Comparison of ENCODE assay signal across 15 cellular contexts in the genomic region with DNA sequence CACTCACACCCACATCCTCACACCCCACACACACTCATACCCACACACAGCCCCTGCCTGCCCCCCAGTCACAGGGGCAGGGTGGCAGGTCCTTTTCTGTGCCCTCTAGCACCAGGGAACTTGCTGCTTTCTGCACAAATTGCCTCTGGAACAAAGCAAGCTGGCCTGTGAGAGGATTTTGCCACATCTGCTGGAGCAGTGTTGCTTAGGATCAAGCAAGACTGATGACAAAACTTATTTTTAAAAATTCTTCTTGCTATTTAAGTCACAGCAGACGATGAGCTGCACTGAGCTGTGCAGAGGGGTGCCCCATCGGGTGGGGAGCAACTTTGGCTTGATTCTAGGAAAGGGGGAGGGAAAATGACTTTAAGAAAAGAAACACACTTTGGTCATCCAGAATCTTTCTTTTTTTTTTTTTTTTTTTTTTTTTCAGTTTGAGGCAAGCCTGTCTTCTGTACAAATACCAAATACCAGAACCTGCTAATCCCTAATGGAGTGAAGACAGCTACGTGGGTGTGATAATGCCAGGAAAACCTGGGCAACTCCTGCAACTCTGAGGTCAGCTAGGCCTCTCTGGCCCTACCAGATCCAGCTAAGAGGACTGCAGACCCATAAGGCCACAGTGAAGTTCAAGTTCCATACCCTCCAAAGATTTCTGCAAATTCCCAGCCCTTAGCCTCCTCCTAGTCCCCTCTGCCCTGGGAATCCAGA.
A peak's percentile ranks its signal among the peaks of the same experiment; 100 is the strongest.
DNase-seq lines count a peak whose midpoint lies in the region; ATAC-seq and TF ChIP-seq lines count a peak whose summit lies in the region.
"Had no signal": no experiment of that assay in that cellular context is flagged by ENCODE, and none has a peak within 500 bp of the region (broad histone marks: within the 10 kb centered on the region; RNA-seq: fewer than 3 reads in every experiment).

No MANE protein-coding gene starts in this region.

- DNase-seq in OCI-LY7 (ENCODE audit: low spot score) (no peak), ecto neural progenitor cell (ENCODE audit: low spot score) (peak; percentile 21), trophoblast cell (no peak), MG63 (no peak)
- no peak for DNase-seq in activated CD4-positive, alpha-beta T cell treated with anti-CD3 and anti-CD28 coated beads, Interleukin-2, amount 50 U/mL, for 4 hours
- DNase-seq: BE2C; CD4-positive, alpha-beta memory T cell; DMS79; EL; H9 had no signal

- H3K9me3 ChIP-seq in DOHH2 (ENCODE audit: control insufficient read depth, insufficient read depth, low read length) (no peaks in the 10 kb centered on the region), OCI-LY7 (ENCODE audit: low read length) (no peaks in the 10 kb centered on the region), trophoblast cell (ENCODE audit: insufficient read depth, low read depth, low read length) (no peaks in the 10 kb centered on the region), MG63 (no peaks in the 10 kb centered on the region)
- H3K9me3 ChIP-seq: A549, BE2C had no signal

- peaks cover 76% of the 10 kb centered on the region for H3K4me1 ChIP-seq in DOHH2 (ENCODE audit: control insufficient read depth, low read length)
- peaks cover 33% of the 10 kb centered on the region for H3K4me1 ChIP-seq in OCI-LY7 (ENCODE audit: insufficient read depth, low read length, poor library complexity, severe bottlenecking)
- no peaks in the 10 kb centered on the region for H3K4me1 ChIP-seq in trophoblast cell (ENCODE audit: control insufficient read depth in 1 of 2, insufficient read depth in 2 of 2, low read length in 2 of 2)
- H3K4me1 ChIP-seq: BE2C had no signal

- H3K18ac ChIP-seq in trophoblast cell (ENCODE audit: low read length), result no peak overlapping the region

- H2BK120ac ChIP-seq in trophoblast cell (ENCODE audit: insufficient read depth, low read length, poor library complexity), result no peak overlapping the region

- intact Hi-C loops in OCI-LY7 (cut with micrococcal nuclease; ENCODE audit: unreplicated experiment), result no loop called here

- peak overlapping the region; percentile 8 for H3K9ac ChIP-seq in trophoblast cell (ENCODE audit: low read length)

- H4K20me1 ChIP-seq in DOHH2 (ENCODE audit: control insufficient read depth, insufficient read depth, low read depth, low read length) (no peaks in the 10 kb centered on the region), OCI-LY7 (ENCODE audit: insufficient read depth, low read length) (no peaks in the 10 kb centered on the region)

- H3K79me2 ChIP-seq in DOHH2 (ENCODE audit: control insufficient read depth, low read length) (no peaks in the 10 kb centered on the region), OCI-LY7 (ENCODE audit: insufficient read depth, low read depth, low read length) (no peaks in the 10 kb centered on the region), trophoblast cell (ENCODE audit: control insufficient read depth, insufficient read depth, low read length, poor library complexity) (no peaks in the 10 kb centered on the region)

- H2BK12ac ChIP-seq in trophoblast cell (ENCODE audit: low read length), result no peak overlapping the region

- no peak overlapping the region for H4K91ac ChIP-seq in trophoblast cell (ENCODE audit: low read depth, low read length)

- TF ChIP-seq CTCF in DOHH2 (IDR thresholded peaks at IDR 0.05; ENCODE audit: low read depth, low read length, poor library complexity, severe bottlenecking) (no peak), OCI-LY7 (conservative IDR thresholded peaks at IDR 0.05; ENCODE audit: low read length) (no peak)

- H3K14ac ChIP-seq in trophoblast cell (ENCODE audit: low read length), result no peak overlapping the region

- H3K4ac ChIP-seq in trophoblast cell (ENCODE audit: low read depth, low read length), result no peak overlapping the region

- no peak overlapping the region for H2AK5ac ChIP-seq in trophoblast cell (ENCODE audit: low read length)

- H3K4me3 ChIP-seq in DOHH2 (ENCODE audit: low read length) (0 out of 2 replicates have a peak overlapping the region, but pooled peaks have one; percentile 17), OCI-LY7 (ENCODE audit: low read depth, low read length, poor library complexity, severe bottlenecking) (no peak overlapping the region), trophoblast cell (ENCODE audit: low read depth, low read length) (no peak overlapping the region), MG63 (no peak overlapping the region)
- H3K4me3 ChIP-seq: A549, GM23338 had no signal

- H3K27ac ChIP-seq in DOHH2 (ENCODE audit: low read depth, low read length) (0 out of 2 replicates have a peak overlapping the region, but pooled peaks have one; percentile 10), OCI-LY7 (ENCODE audit: low read depth, low read length, poor library complexity, severe bottlenecking) (no peak overlapping the region), trophoblast cell (ENCODE audit: low read depth, low read length) (no peak overlapping the region)

- H3K23ac ChIP-seq in trophoblast cell (ENCODE audit: low read length), result no peak overlapping the region

- no peak overlapping the region for H2BK5ac ChIP-seq in trophoblast cell (ENCODE audit: low read depth, low read length, poor library complexity)

- ATAC-seq in HG02588 (IDR thresholded peaks at IDR 0.05; ENCODE audit: unreplicated experiment), result no peak
- ATAC-seq: A549, GM23338, HepG2 had no signal

- H4K8ac ChIP-seq in trophoblast cell (ENCODE audit: low read depth, low read length), result no peak overlapping the region

- no peaks in the 10 kb centered on the region for H3K36me3 ChIP-seq in DOHH2 (ENCODE audit: control insufficient read depth, low read length)
- no peaks in the 10 kb centered on the region for H3K36me3 ChIP-seq in OCI-LY7 (ENCODE audit: insufficient read depth, low read length)
- H3K36me3 ChIP-seq in trophoblast cell (ENCODE audit: control insufficient read depth in 1 of 2, insufficient read depth in 2 of 2, low read length in 2 of 2), result no peaks in the 10 kb centered on the region
- H3K36me3 ChIP-seq in MG63, result no peaks in the 10 kb centered on the region
- H3K36me3 ChIP-seq: BE2C had no signal

- H3K79me1 ChIP-seq in trophoblast cell (ENCODE audit: low read length), result no peaks in the 10 kb centered on the region

- H3K9me2 ChIP-seq in DOHH2 (replicated peaks; ENCODE audit: control insufficient read depth, low read length) (no peaks in the 10 kb centered on the region), OCI-LY7 (ENCODE audit: insufficient read depth, low read length) (no peaks in the 10 kb centered on the region)

- peak overlapping the region; percentile 61 for H3K4me2 ChIP-seq in DOHH2 (ENCODE audit: low read length)
- H3K4me2 ChIP-seq in OCI-LY7 (ENCODE audit: low read length), result peak overlapping the region; percentile 48; the same call in 1 of the 2 replicates
- H3K4me2 ChIP-seq in trophoblast cell (ENCODE audit: low read length), result no peak overlapping the region
- H3K4me2 ChIP-seq: A549, GM23338 had no signal

- H3F3A ChIP-seq in DOHH2 (ENCODE audit: control insufficient read depth, insufficient read depth), result peaks cover 1% of the 10 kb centered on the region; the same call in 1 of the 2 replicates

- H4K12ac ChIP-seq in trophoblast cell (ENCODE audit: low read depth, low read length), result no peak overlapping the region

- H3K27me3 ChIP-seq in DOHH2 (ENCODE audit: control insufficient read depth, low read length) (no peaks in the 10 kb centered on the region), trophoblast cell (ENCODE audit: insufficient read depth, low read length) (no peaks in the 10 kb centered on the region), MG63 (no peaks in the 10 kb centered on the region)
- H3K27me3 ChIP-seq: BE2C had no signal

- CTCF ChIA-PET in OCI-LY7 (lab: Charles Lee; ENCODE audit: unreplicated experiment), result no interaction called here

- POLR2A ChIA-PET in OCI-LY7 (lab: Charles Lee), result interaction anchor here (0.7 kb wide), 1 partner anchor 33 kb away, joined by 5 read pairs; no protein-coding TSS in a partner anchor

- peak overlapping the region; percentile 84 for H2AFZ ChIP-seq in OCI-LY7 (ENCODE audit: low read length)
- H2AFZ ChIP-seq in trophoblast cell (ENCODE audit: insufficient read depth, low read length, poor library complexity), result no peak overlapping the region
- H2AFZ ChIP-seq: GM23338 had no signal

- BruUV-seq in OCI-LY7 (replicated peaks; lab: Mats Ljungman, UMichigan), result no TSS peak

- WGBS in trophoblast cell (ENCODE audit: extremely low coverage, insufficient coverage, insufficient read length), result no CpG with 5 or more reads among the region's 3 CpGs
